ENCODE assay signal across 1 cellular context in the genomic region with DNA sequence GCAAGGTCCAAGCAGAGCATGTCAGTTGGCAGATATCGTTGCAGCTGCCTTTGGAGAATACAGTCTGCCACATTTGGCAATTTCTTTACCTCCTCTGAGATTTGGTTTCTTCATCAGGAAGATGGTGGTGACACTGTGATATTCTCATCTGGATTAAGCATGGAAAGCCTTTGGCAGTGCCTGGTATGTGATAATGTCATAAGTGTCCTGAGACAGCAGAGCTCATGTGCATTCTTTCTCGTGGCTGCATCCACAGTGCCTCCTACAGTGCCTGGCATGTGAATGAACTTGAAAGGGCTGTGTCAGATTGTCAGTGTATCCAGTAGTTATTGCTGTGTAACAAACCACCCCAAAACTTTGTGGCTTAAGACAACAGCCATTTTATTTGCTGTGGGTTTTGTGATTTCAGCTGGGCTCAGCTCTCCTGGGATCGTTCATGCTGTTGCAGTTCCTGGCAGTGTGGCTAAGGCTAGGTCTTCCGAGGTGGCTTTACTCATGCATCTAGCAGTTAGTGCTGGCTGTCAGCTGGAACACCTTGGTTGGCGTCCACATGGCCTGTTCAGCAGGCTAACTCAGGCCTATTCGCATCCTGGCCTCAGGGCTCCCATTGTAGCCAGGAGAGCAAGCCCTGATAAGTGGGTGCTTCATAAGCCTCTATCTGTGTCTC.
TF ChIP-seq lines count a peak whose summit lies in the region.

No MANE protein-coding gene starts in this region.

TF ChIP-seq in IMR-90, 13 proteins besides CTCF, POLR2A, EP300 and RAD21 (continued from another document):
- TF ChIP-seq MAFK (IDR thresholded peaks at IDR 0.05; ENCODE audit: low read depth, low read length) = no peak
- TF ChIP-seq MAZ (IDR thresholded peaks at IDR 0.05; ENCODE audit: borderline replicate concordance, low read depth, low read length) = no peak
